ENCODE assay signal across 8 cellular contexts in genomic region chr15:68278345-68279217, GRCh38. TPM values are rescaled to one million over a fixed set of nuclear protein-coding genes. Genes with fewer than 3 reads are reported as not detected.
DNase-seq lines count a peak whose midpoint lies in the region; ATAC-seq, FAIRE-seq and TF ChIP-seq lines count a peak whose summit lies in the region.

No MANE protein-coding gene starts in this region.

- H3K27me3 ChIP-seq in bronchial epithelial cell (ENCODE audit: control insufficient read depth, insufficient read depth, low read length) (no peaks in the 10 kb centered on the region), lower lobe of right lung (ENCODE audit: low read depth) (no peaks in the 10 kb centered on the region), thyroid gland (no peaks in the 10 kb centered on the region)

- FAIRE-seq in bronchial epithelial cell (lab: Jason Lieb, UNC) = no peak

- TF ChIP-seq POLR2A in thyroid gland (IDR thresholded peaks at IDR 0.05) = no peak

- H3K27ac ChIP-seq in lower lobe of right lung (peak overlapping the region; percentile 98), thyroid gland (peak overlapping the region; percentile 98 to 99 (median 99))

- H3K4me3 ChIP-seq in bronchial epithelial cell (ENCODE audit: low read depth, low read length) (peak overlapping the region; percentile 92), lower lobe of right lung (peak overlapping the region; percentile 85), thyroid gland (replicated peaks in 1 of 3) (peak overlapping the region; percentile 67 to 92 (median 76))

- 1 to 3% methylated on average over 21 to 25 of the region's 42 CpGs for WGBS in thyroid gland, 2 donors

- ATAC-seq in HG03280 (IDR thresholded peaks at IDR 0.05; ENCODE audit: unreplicated experiment) (peak; percentile 53), lower lobe of right lung (peak in 1 of 2 donors; percentile 0)

- peak; percentile 36 for TF ChIP-seq CTCF in bronchial epithelial cell (IDR thresholded peaks at IDR 0.05; ENCODE audit: insufficient read depth, low read length, severe bottlenecking)
- no peak for TF ChIP-seq CTCF in lower lobe of right lung (IDR thresholded peaks at IDR 0.05)
- TF ChIP-seq CTCF in thyroid gland (IDR thresholded peaks at IDR 0.05) = peak in 1 of 6 experiments; percentile 47

- no peaks in the 10 kb centered on the region for H3K36me3 ChIP-seq in bronchial epithelial cell (ENCODE audit: control insufficient read depth, insufficient read depth, low read length)
- H3K36me3 ChIP-seq in lower lobe of right lung = no peaks in the 10 kb centered on the region
- no peaks in the 10 kb centered on the region for H3K36me3 ChIP-seq in thyroid gland

- intact Hi-C loops in lower lobe of right lung (cut with DNase I) = no loop called here
- intact Hi-C loops in thyroid gland (cut with DNase I) = no loop called here

- H3K4me1 ChIP-seq in lower lobe of right lung (peaks cover 70% of the 10 kb centered on the region), thyroid gland (peaks cover 37 to 41% of the 10 kb centered on the region in 2 donors)

- peak; percentile 51 to 74 (median 57) for DNase-seq in NCI-H1417 (lab: John Stamatoyannopoulos, UW)
- no peak for DNase-seq in NCI-H1417 treated with DMSO at 0.1 percent for 48 hours (lab: John Stamatoyannopoulos, UW)
- DNase-seq in RKO (ENCODE audit: low spot score) = peak; percentile 75
- DNase-seq in bronchial epithelial cell (ENCODE audit: low read depth) = peak; percentile 29
- DNase-seq in lower lobe of right lung = no peak
- peak; percentile 63 to 66 for DNase-seq in thyroid gland
- no peak for DNase-seq in activated gamma-delta T cell (lab: John Stamatoyannopoulos, UW)

- H3K9me3 ChIP-seq in lower lobe of right lung (no peaks in the 10 kb centered on the region), thyroid gland (no peaks in the 10 kb centered on the region)

RNA-seq across cellular contexts. Expression of gene FEM1B, which starts 1.0 kb away (rescaled TPM):
- 73.5 and 94.2 TPM in 2 replicates for total RNA-seq in bronchial epithelial cell
- 55.3 TPM for total RNA-seq in lower lobe of right lung
- 10 to 100 TPM; 43.2 to 60.4 (median 45.2) TPM for total RNA-seq in thyroid gland

RNA-seq across cellular contexts. Expression of gene CLN6, which starts 49.1 kb away (rescaled TPM):
- 6.1 and 8.2 TPM in 2 replicates for total RNA-seq in bronchial epithelial cell
- 37.9 TPM for total RNA-seq in lower lobe of right lung
- total RNA-seq in thyroid gland = 10 to 100 TPM; 24.8 to 34.3 (median 32.4) TPM

Comparison
In these comparisons a context has a peak if more than half of its experiments do, and no peak if none do; other contexts are left out.
1. DNase-seq: peak in NCI-H1417 (3 of 3), RKO (single experiment), bronchial epithelial cell (single experiment) and thyroid gland (2 of 2); none in NCI-H1417 treated with DMSO at 0.1 percent for 48 hours (single experiment), lower lobe of right lung (single experiment) and activated gamma-delta T cell (single experiment).
2. Peak in every context shown above with its lines, with median percentiles within 50 percentile points of each other: H3K4me3 ChIP-seq.